In genomic region chr3:185069583-185070030, GRCh38 we compare ENCODE assay signal across 11 cellular contexts.
A peak's percentile ranks its signal among the peaks of the same experiment; 100 is the strongest.
DNase-seq lines count a peak whose midpoint lies in the region; ATAC-seq, FAIRE-seq and TF ChIP-seq lines count a peak whose summit lies in the region.
"Had no signal": no experiment of that assay in that cellular context is flagged by ENCODE, and none has a peak within 500 bp of the region (broad histone marks: within the 10 kb centered on the region; RNA-seq: fewer than 3 reads in every experiment).

No MANE protein-coding gene starts in this region.

- no peaks in the 10 kb centered on the region for H3K27me3 Mint-ChIP-seq in nephron progenitor cell (ENCODE audit: low read depth, poor library complexity)
- H3K27me3 Mint-ChIP-seq: activated B cell treated with CpG ODN at 0.5 μM for 24 hours had no signal

- POLR2A ChIA-PET in K562 (lab: Yijun Ruan, JAX): no interaction called here

- H3K9me3 Mint-ChIP-seq in nephron progenitor cell: peaks cover 3% of the 10 kb centered on the region
- H3K9me3 Mint-ChIP-seq: activated B cell treated with CpG ODN at 0.5 μM for 24 hours had no signal

- H3K4me3 Mint-ChIP-seq in nephron progenitor cell: no peak overlapping the region
- H3K4me3 Mint-ChIP-seq: activated B cell treated with CpG ODN at 0.5 μM for 24 hours had no signal

- BruUV-seq in K562 (replicated peaks; lab: Mats Ljungman, UMichigan): no TSS peak

- H3K4me1 ChIP-seq in DOHH2 (ENCODE audit: control insufficient read depth, low read length): peaks cover 4% of the 10 kb centered on the region
- no peaks in the 10 kb centered on the region for H3K4me1 ChIP-seq in Karpas-422 (ENCODE audit: low read length)
- H3K4me1 ChIP-seq in K562 (replicated peaks in 1 of 2; ENCODE audit: control insufficient read depth in 2 of 2, insufficient read depth in 2 of 2, low read length in 2 of 2): peaks cover 4 to 19% of the 10 kb centered on the region in 2 experiments; a peak in 4 of 5 replicates

- TF ChIP-seq EP300 in K562 (IDR thresholded peaks at IDR 0.05; ENCODE audit: low read length): no peak

- no peaks in the 10 kb centered on the region for H3K36me3 Mint-ChIP-seq in nephron progenitor cell (ENCODE audit: low read depth)

- peaks cover 35% of the 10 kb centered on the region for H3K4me1 Mint-ChIP-seq in nephron progenitor cell
- H3K4me1 Mint-ChIP-seq: activated B cell treated with CpG ODN at 0.5 μM for 24 hours had no signal

- WGBS in K562 (ENCODE audit: insufficient coverage, low coverage, missing lambda C conversion rate): 55% methylated on average over 16 of the region's 18 CpGs

- ATAC-seq in K562 (peak; percentile 21; the same call in 2 of the 3 replicates), HG02938 (IDR thresholded peaks at IDR 0.05; ENCODE audit: unreplicated experiment) (no peak)

- H3K27ac ChIP-seq in DOHH2 (ENCODE audit: low read depth, low read length) (no peak overlapping the region), Karpas-422 (ENCODE audit: low read length) (no peak overlapping the region), K562 (ENCODE audit: extremely low read depth, low read depth, low read length) (no peak overlapping the region)
- H3K27ac ChIP-seq: coronary artery had no signal

- intact Hi-C loops in K562 (cut with micrococcal nuclease): loop anchor here (5.0 kb wide), 1 partner anchor 192 kb away; no protein-coding TSS in a partner anchor

- H3K9me3 ChIP-seq in DOHH2 (ENCODE audit: control insufficient read depth, insufficient read depth, low read length) (no peaks in the 10 kb centered on the region), Karpas-422 (ENCODE audit: low read length) (no peaks in the 10 kb centered on the region), K562 (replicated peaks; ENCODE audit: control insufficient read depth, insufficient read depth, low read depth, low read length) (no peaks in the 10 kb centered on the region)

- in situ Hi-C loops in K562 (cut with MboI): no loop called here

- TF ChIP-seq CTCF in DOHH2 (IDR thresholded peaks at IDR 0.05; ENCODE audit: low read depth, low read length, poor library complexity, severe bottlenecking): peak; percentile 37
- TF ChIP-seq CTCF in K562 (IDR thresholded peaks at IDR 0.05 in 2 of 3, conservative IDR thresholded peaks at IDR 0.05 in 1 of 3; ENCODE audit: insufficient read depth in 2 of 3, low read depth in 1 of 3, low read length in 3 of 3): peak in 2 of 3 experiments; percentile 26 to 39; a peak in 1 of 6 replicates
- peak; percentile 29 for TF ChIP-seq CTCF in nephron progenitor cell (IDR thresholded peaks at IDR 0.05)

- peaks cover 3% of the 10 kb centered on the region for H3K9me1 ChIP-seq in K562 (ENCODE audit: control insufficient read depth, insufficient read depth, low read length)

- no peaks in the 10 kb centered on the region for H3F3A ChIP-seq in DOHH2 (ENCODE audit: control insufficient read depth, insufficient read depth)

- H3K79me2 ChIP-seq in DOHH2 (ENCODE audit: control insufficient read depth, low read length): no peaks in the 10 kb centered on the region
- no peaks in the 10 kb centered on the region for H3K79me2 ChIP-seq in Karpas-422 (ENCODE audit: low read length)
- H3K79me2 ChIP-seq in K562 (ENCODE audit: control insufficient read depth, insufficient read depth, low read length): no peaks in the 10 kb centered on the region

- H4K20me1 ChIP-seq in DOHH2 (ENCODE audit: control insufficient read depth, insufficient read depth, low read depth, low read length) (no peaks in the 10 kb centered on the region), Karpas-422 (ENCODE audit: insufficient read depth, low read depth, low read length) (no peaks in the 10 kb centered on the region), K562 (replicated peaks; ENCODE audit: control insufficient read depth, insufficient read depth, low read length) (no peaks in the 10 kb centered on the region)

- H2AFZ ChIP-seq in Karpas-422 (ENCODE audit: low read length) (no peak overlapping the region), K562 (ENCODE audit: low read depth, low read length) (no peak overlapping the region)

- H3K4me3 ChIP-seq in DOHH2 (ENCODE audit: low read length): no peak overlapping the region
- H3K4me3 ChIP-seq in Karpas-422 (ENCODE audit: low read length): no peak overlapping the region
- H3K4me3 ChIP-seq in K562: no peak overlapping the region
- H3K4me3 ChIP-seq: coronary artery had no signal

- no peaks in the 10 kb centered on the region for H3K9me2 ChIP-seq in DOHH2 (replicated peaks; ENCODE audit: control insufficient read depth, low read length)
- no peaks in the 10 kb centered on the region for H3K9me2 ChIP-seq in Karpas-422 (replicated peaks; ENCODE audit: insufficient read depth, low read length)

- TF ChIP-seq POLR2A in K562 (conservative IDR thresholded peaks at IDR 0.05): no peak

- H3K36me3 ChIP-seq in DOHH2 (ENCODE audit: control insufficient read depth, low read length): no peaks in the 10 kb centered on the region
- H3K36me3 ChIP-seq in Karpas-422 (ENCODE audit: insufficient read depth, low read length): no peaks in the 10 kb centered on the region
- no peaks in the 10 kb centered on the region for H3K36me3 ChIP-seq in K562 (ENCODE audit: control insufficient read depth, insufficient read depth, low read length)

- H3K9ac ChIP-seq in Karpas-422 (ENCODE audit: low read length) (no peak overlapping the region), K562 (ENCODE audit: insufficient read depth in 1 of 2, low read depth in 2 of 2, low read length in 2 of 2) (no peak overlapping the region; a peak in 1 of 4 replicates)

- no peak overlapping the region for H3K4me2 ChIP-seq in DOHH2 (ENCODE audit: low read length)
- no peak overlapping the region for H3K4me2 ChIP-seq in Karpas-422 (ENCODE audit: low read depth, low read length, poor library complexity, severe bottlenecking)
- H3K4me2 ChIP-seq in K562 (ENCODE audit: insufficient read depth, low read length): no peak overlapping the region

- peak in 1 of 2 experiments; percentile 18; a peak in 1 of 4 replicates for TF ChIP-seq RAD21 in K562 (CRISPR knock-in tag; conservative IDR thresholded peaks at IDR 0.05 in 1 of 2, IDR thresholded peaks at IDR 0.05 in 1 of 2)

- DNase-seq in Karpas-422 (peak; percentile 70), K562 (ENCODE audit: extremely low read depth in 1 of 4, low spot score in 3 of 4) (no peak), nephron progenitor cell (peak; percentile 57), NCI-H1092 treated with DMSO at 0.1 percent for 48 hours (lab: John Stamatoyannopoulos, UW) (no peak), SKM-1 (lab: John Stamatoyannopoulos, UW; ENCODE audit: unreplicated experiment) (no peak)
- DNase-seq: activated B cell treated with CpG ODN at 0.5 μM for 24 hours; NK-92 treated with Interleukin-12 subunit alpha and Interleukin-12 subunit beta, amount 100 ng/mL, for 24 hours; right cardiac atrium had no signal

- FAIRE-seq in K562 (lab: Jason Lieb, UNC): no peak

- H3K27me3 ChIP-seq in DOHH2 (ENCODE audit: control insufficient read depth, low read length): no peaks in the 10 kb centered on the region
- H3K27me3 ChIP-seq in Karpas-422 (ENCODE audit: low read length): no peaks in the 10 kb centered on the region
- H3K27me3 ChIP-seq in K562 (ENCODE audit: control insufficient read depth in 2 of 2, insufficient read depth in 2 of 2, low read length in 2 of 2): peaks cover 8 to 48% of the 10 kb centered on the region in 2 experiments; a peak in 3 of 5 replicates

- no peak overlapping the region for H3K27ac Mint-ChIP-seq in nephron progenitor cell
- H3K27ac Mint-ChIP-seq: activated B cell treated with CpG ODN at 0.5 μM for 24 hours had no signal

- CTCF ChIA-PET in K562 (lab: Yijun Ruan, JAX; ENCODE audit: low intra/inter-chr PET ratio): no interaction called here

TF ChIP-seq in K562, 482 proteins besides CTCF, POLR2A, EP300 and RAD21 (continues in another document):
- TF ChIP-seq ZBTB17 (CRISPR knock-in tag; IDR thresholded peaks at IDR 0.05) (no peak), ESRRA (IDR thresholded peaks at IDR 0.05; ENCODE audit: borderline replicate concordance, low read depth) (no peak), NFYB (IDR thresholded peaks at IDR 0.05; ENCODE audit: extremely low read depth, insufficient read length) (no peak), ZNF77 (CRISPR knock-in tag; IDR thresholded peaks at IDR 0.05) (no peak), HDAC2 (IDR thresholded peaks at IDR 0.05) (no peak), ESRRB (CRISPR knock-in tag; IDR thresholded peaks at IDR 0.05; ENCODE audit: borderline replicate concordance) (no peak), FOXK2 (conservative IDR thresholded peaks at IDR 0.05 in 1 of 2, IDR thresholded peaks at IDR 0.05 in 1 of 2; ENCODE audit: low read depth in 2 of 2) (no peak), ZNF668 (CRISPR knock-in tag; IDR thresholded peaks at IDR 0.05) (no peak), ZNF140 (CRISPR knock-in tag; IDR thresholded peaks at IDR 0.05) (no peak), PRPF4 (IDR thresholded peaks at IDR 0.05; ENCODE audit: insufficient read depth, low read depth, low read length, poor library complexity, severe bottlenecking) (no peak), XRCC4 (IDR thresholded peaks at IDR 0.05; ENCODE audit: extremely low read depth, insufficient read depth, insufficient read length) (no peak), NFATC3 (IDR thresholded peaks at IDR 0.05) (no peak), NELFE (IDR thresholded peaks at IDR 0.05; ENCODE audit: insufficient read depth, insufficient read length) (no peak), ZBTB1 (CRISPR knock-in tag; IDR thresholded peaks at IDR 0.05; ENCODE audit: borderline replicate concordance, low read depth) (no peak)

Comparison
In these comparisons a context has a peak if more than half of its experiments do, and no peak if none do; other contexts are left out.
1. DNase-seq: peak in Karpas-422 (single experiment) and nephron progenitor cell (single experiment); none in K562 (0 of 4), NCI-H1092 treated with DMSO at 0.1 percent for 48 hours (single experiment) and SKM-1 (single experiment).
2. Peak in every context shown above with its lines, with median percentiles within 50 percentile points of each other: CTCF ChIP-seq.